Comparison of ENCODE assay signal across 8 cellular contexts in genomic region chr3:155853214-155854146, GRCh38. TPM values are rescaled to one million over a fixed set of nuclear protein-coding genes. Genes with fewer than 3 reads are reported as not detected.
A peak's percentile ranks its signal among the peaks of the same experiment; 100 is the strongest.
DNase-seq lines count a peak whose midpoint lies in the region; ATAC-seq and TF ChIP-seq lines count a peak whose summit lies in the region.

No MANE protein-coding gene starts in this region.

- POLR2A ChIA-PET in Caco-2 (lab: Charles Lee) = interaction anchor here (0.6 to 1.5 kb wide), 3 partner anchors 16 to 138 kb away, joined by 6 to 11 read pairs (median 7); partner anchors contain the start of genes C3orf33 and GMPS

- BruUV-seq in Caco-2 (replicated peaks; lab: Mats Ljungman, UMichigan) = no TSS peak

- CTCF ChIA-PET in Caco-2 (lab: Charles Lee) = interaction anchor here (0.6 to 2.3 kb wide), 4 partner anchors 16 to 441 kb away, joined by 3 to 16 read pairs (median 4); partner anchors contain the start of gene C3orf33

- H3K27ac Mint-ChIP-seq in Caco-2 (ENCODE audit: unreplicated experiment) = peak overlapping the region; percentile 95
- H3K27ac Mint-ChIP-seq in activated T-cell treated with anti-CD3 and anti-CD28 coated beads, Interleukin-2, amount 50 U/mL, for 24 hours = peak overlapping the region; percentile 99

- intact Hi-C loops in Caco-2 (cut with micrococcal nuclease; ENCODE audit: unreplicated experiment) = loop anchor here (1.0 to 2.0 kb wide), 4 partner anchors 17 to 109 kb away; partner anchors contain the start of genes C3orf33, GMPS and PLCH1

- H3K27me3 ChIP-seq in Caco-2 (replicated peaks; ENCODE audit: control insufficient read depth, insufficient read depth, low read length) (no peaks in the 10 kb centered on the region), foreskin keratinocyte (no peaks in the 10 kb centered on the region)

- H3K4me3 Mint-ChIP-seq in Caco-2 (ENCODE audit: unreplicated experiment) = peak overlapping the region; percentile 90
- peak overlapping the region; percentile 99 for H3K4me3 Mint-ChIP-seq in activated T-cell treated with anti-CD3 and anti-CD28 coated beads, Interleukin-2, amount 50 U/mL, for 24 hours

- no peaks in the 10 kb centered on the region for H3K4me1 Mint-ChIP-seq in Caco-2 (ENCODE audit: low read depth, unreplicated experiment)
- H3K4me1 Mint-ChIP-seq in activated T-cell treated with anti-CD3 and anti-CD28 coated beads, Interleukin-2, amount 50 U/mL, for 24 hours (ENCODE audit: low read depth) = peaks cover 43% of the 10 kb centered on the region

- H3K36me3 ChIP-seq in Caco-2 (ENCODE audit: control insufficient read depth, insufficient read depth, low read length) (no peaks in the 10 kb centered on the region), KOPT-K1 (ENCODE audit: insufficient read depth, low read length) (0 out of 2 replicates have a peak, but pooled peaks cover 8% of the 10 kb centered on the region)

- H3K36me3 Mint-ChIP-seq in Caco-2 (ENCODE audit: insufficient read depth, unreplicated experiment) = peaks cover 11% of the 10 kb centered on the region
- peaks cover 48% of the 10 kb centered on the region for H3K36me3 Mint-ChIP-seq in activated T-cell treated with anti-CD3 and anti-CD28 coated beads, Interleukin-2, amount 50 U/mL, for 24 hours (ENCODE audit: low read depth)

- no peaks in the 10 kb centered on the region for H3K9me3 Mint-ChIP-seq in Caco-2 (ENCODE audit: unreplicated experiment)
- H3K9me3 Mint-ChIP-seq in activated T-cell treated with anti-CD3 and anti-CD28 coated beads, Interleukin-2, amount 50 U/mL, for 24 hours = no peaks in the 10 kb centered on the region

- H3K27ac ChIP-seq in KOPT-K1 (ENCODE audit: low read depth, low read length, poor library complexity, severe bottlenecking) = peak overlapping the region; percentile 67
- peak overlapping the region; percentile 51 for H3K27ac ChIP-seq in foreskin keratinocyte

- ATAC-seq in GM21528 (IDR thresholded peaks at IDR 0.05; ENCODE audit: low FRiP score, unreplicated experiment) = peak; percentile 26
- peak; percentile 1 for ATAC-seq in foreskin keratinocyte

- H3K4me1 ChIP-seq in Caco-2 (peaks cover 11% of the 10 kb centered on the region; the same call in 1 of the 2 replicates), foreskin keratinocyte (peaks cover 9% of the 10 kb centered on the region)

- H3K27me3 Mint-ChIP-seq in Caco-2 (ENCODE audit: insufficient read depth, unreplicated experiment) = no peaks in the 10 kb centered on the region
- no peaks in the 10 kb centered on the region for H3K27me3 Mint-ChIP-seq in activated T-cell treated with anti-CD3 and anti-CD28 coated beads, Interleukin-2, amount 50 U/mL, for 24 hours

- DNase-seq in Caco-2 (peak; percentile 39 to 45), foreskin keratinocyte (no peak), occipital lobe (lab: John Stamatoyannopoulos, UW) (peak; percentile 58), DMS79 (lab: John Stamatoyannopoulos, UW) (no peak), G401 (ENCODE audit: low spot score) (no peak)
- DNase-seq in activated T-cell treated with anti-CD3 and anti-CD28 coated beads, Interleukin-2, amount 50 U/mL, for 24 hours = no peak

- TF ChIP-seq CTCF in Caco-2 (IDR thresholded peaks at IDR 0.05; ENCODE audit: insufficient read depth in 1 of 2, low read depth in 1 of 2, low read length in 1 of 2, severe bottlenecking in 1 of 2, unreplicated experiment in 1 of 2) (no peak), foreskin keratinocyte (conservative IDR thresholded peaks at IDR 0.05) (no peak)

- peak overlapping the region; percentile 95 for H3K4me3 ChIP-seq in Caco-2 (ENCODE audit: low read depth, low read length)

- in situ Hi-C loops in G401 (cut with HindIII; ENCODE audit: low sequenced_read_pairs) = no loop called here

- H3K9me3 ChIP-seq in Caco-2 (no peaks in the 10 kb centered on the region), KOPT-K1 (ENCODE audit: insufficient read depth, low read length, poor library complexity, severe bottlenecking) (no peaks in the 10 kb centered on the region)

RNA-seq across cellular contexts. Expression of gene SLC33A1, which starts 0.7 kb away (rescaled TPM):
- 19.6 TPM in 2 replicates for total RNA-seq in Caco-2 (2022)
- 32.6 and 39.5 TPM in 2 replicates for total RNA-seq in foreskin keratinocyte
- 10.7 and 10.9 TPM in 2 replicates for polyA plus RNA-seq in foreskin keratinocyte
- total RNA-seq in occipital lobe = 54.1 TPM
- total RNA-seq in G401 (2014; rRNA removed; shearing (Covaris generic)) = 19.7 TPM in 2 replicates

RNA-seq across cellular contexts. Expression of gene GMPS, which starts 17.0 kb away (rescaled TPM):
- total RNA-seq in Caco-2 (2022) (90.7 and 102 TPM in 2 replicates), foreskin keratinocyte (82.7 and 97.1 TPM in 2 replicates), occipital lobe (50.2 TPM)
- polyA plus RNA-seq in foreskin keratinocyte = 54.3 and 71.0 TPM in 2 replicates
- total RNA-seq in G401 (2014; rRNA removed; shearing (Covaris generic)) = 23.4 and 35.9 TPM in 2 replicates

RNA-seq across cellular contexts. Expression of gene C3orf33, which starts 47.4 kb away (rescaled TPM):
- total RNA-seq in Caco-2 (2022) (4.2 and 5.4 TPM in 2 replicates), foreskin keratinocyte (2.0 and 2.6 TPM in 2 replicates), occipital lobe (12.3 TPM)
- polyA plus RNA-seq in foreskin keratinocyte = 2.5 TPM in 2 replicates
- total RNA-seq in G401 (2014; rRNA removed; shearing (Covaris generic)) = 1.6 and 1.8 TPM in 2 replicates

Comparison
In these comparisons a context has a peak if more than half of its experiments do, and no peak if none do; other contexts are left out.
1. DNase-seq: peak in Caco-2 (2 of 2) and occipital lobe (single experiment); none in activated T-cell treated with anti-CD3 and anti-CD28 coated beads, Interleukin-2, amount 50 U/mL, for 24 hours (single experiment), foreskin keratinocyte (0 of 2), DMS79 (single experiment) and G401 (single experiment).